18 cellular contexts compared by ENCODE assay signal in genomic region chr14:23137221-23138172, GRCh38. TPM values are rescaled to one million over a fixed set of nuclear protein-coding genes. Genes with fewer than 3 reads are reported as not detected.
DNase-seq lines count a peak whose midpoint lies in the region; ATAC-seq, FAIRE-seq and TF ChIP-seq lines count a peak whose summit lies in the region.
"Had no signal": no experiment of that assay in that cellular context is flagged by ENCODE, and none has a peak within 500 bp of the region (broad histone marks: within the 10 kb centered on the region; RNA-seq: fewer than 3 reads in every experiment).

No MANE protein-coding gene starts in this region.

- no peaks in the 10 kb centered on the region for H4K20me1 ChIP-seq in HepG2 (ENCODE audit: insufficient read depth, low read length)

- no peak overlapping the region for H3K27ac Mint-ChIP-seq in CD14-positive monocyte

- H2AFZ ChIP-seq in HepG2 (ENCODE audit: low read length): no peak overlapping the region

- POLR2A ChIA-PET in HepG2 (lab: Yijun Ruan, JAX): no interaction called here

- peaks cover 0 to 1% (median 1%) of the 10 kb centered on the region in 3 donors for H3K27me3 Mint-ChIP-seq in CD14-positive monocyte (ENCODE audit: low read depth in 3 of 3)

- TF ChIP-seq RAD21 in HepG2 (CRISPR knock-in tag; IDR thresholded peaks at IDR 0.05): no peak

- H3K4me1 Mint-ChIP-seq in CD14-positive monocyte: no peaks in the 10 kb centered on the region

- in situ Hi-C loops in HepG2 (cut with HindIII; ENCODE audit: extremely low pct_ligation_motif_present, low pct_unique_long_range_greater_than_20kb): no loop called here

- H3K36me3 ChIP-seq in HepG2 (replicated peaks in 1 of 2; ENCODE audit: control insufficient read depth in 1 of 2, insufficient read depth in 2 of 2, low read length in 2 of 2) (no peaks in the 10 kb centered on the region), right lobe of liver (no peaks in the 10 kb centered on the region), left lung (peaks cover 0 to 22% of the 10 kb centered on the region in 2 donors), uterus (no peaks in the 10 kb centered on the region)
- H3K36me3 ChIP-seq: HAP-1 had no signal

- H3K4me1 ChIP-seq in HepG2 (ENCODE audit: insufficient read depth, low read length) (peaks cover 17% of the 10 kb centered on the region), right lobe of liver (no peaks in the 10 kb centered on the region), left lung (peaks cover 0 to 8% of the 10 kb centered on the region in 2 donors), uterus (peaks cover 3 to 5% of the 10 kb centered on the region in 2 donors)

- intact Hi-C loops in HepG2 (cut with micrococcal nuclease; ENCODE audit: unreplicated experiment): no loop called here
- intact Hi-C loops in right lobe of liver (cut with DNase I): no loop called here
- intact Hi-C loops in left lung (cut with DNase I): no loop called here
- intact Hi-C loops in uterus (cut with DNase I; ENCODE audit: low total_unique reads): no loop called here
- intact Hi-C loops in CD14-positive monocyte (cut with micrococcal nuclease): no loop called here

- no peak for DNase-seq in HepG2 (ENCODE audit: low spot score)
- DNase-seq in right lobe of liver: no peak
- peak; percentile 52 for DNase-seq in cerebellar cortex (ENCODE audit: low spot score)
- no peak for DNase-seq in left lung
- no peak for DNase-seq in uterus
- DNase-seq in CD14-positive monocyte (ENCODE audit: low spot score): no peak
- no peak for DNase-seq in SHP77 treated with DMSO at 0.1 percent for 48 hours (lab: John Stamatoyannopoulos, UW)
- DNase-seq: ACHN; activated naive CD4-positive, alpha-beta T cell treated with anti-CD3 and anti-CD28 coated beads, Interleukin-2, amount 50 U/mL, for 16 hours; erythroblast; Karpas-422; mesendoderm; OCI-M1 had no signal

- H3K79me2 ChIP-seq in HepG2 (ENCODE audit: insufficient read depth, low read length): no peaks in the 10 kb centered on the region

- no TSS peak for BruUV-seq in HepG2 (replicated peaks; lab: Mats Ljungman, UMichigan)

- H3K27me3 ChIP-seq in HepG2 (ENCODE audit: control insufficient read depth in 1 of 2, insufficient read depth in 2 of 2, low read length in 2 of 2) (peaks cover 11 to 56% of the 10 kb centered on the region in 2 experiments), right lobe of liver (no peaks in the 10 kb centered on the region), left lung (no peaks in the 10 kb centered on the region), uterus (no peaks in the 10 kb centered on the region)

- H3K4me3 ChIP-seq in HepG2 (replicated peaks in 1 of 3; ENCODE audit: insufficient read depth in 1 of 3, low read depth in 2 of 3, low read length in 3 of 3) (no peak overlapping the region; a peak in 1 of 6 replicates), right lobe of liver (no peak overlapping the region), left lung (no peak overlapping the region), uterus (no peak overlapping the region)
- H3K4me3 ChIP-seq: HAP-1 had no signal

- no peak overlapping the region for H3K9ac ChIP-seq in HepG2 (ENCODE audit: insufficient read depth, low read depth, low read length)

- no peak for FAIRE-seq in HepG2 (lab: Jason Lieb, UNC)

- H3K4me3 Mint-ChIP-seq in CD14-positive monocyte: no peak overlapping the region

- TF ChIP-seq EP300 in HepG2 (IDR thresholded peaks at IDR 0.05; ENCODE audit: low read depth in 2 of 2, low read length in 2 of 2): no peak
- no peak for TF ChIP-seq EP300 in HepG2 (CRISPR knock-in tag; IDR thresholded peaks at IDR 0.05; ENCODE audit: borderline replicate concordance)

- H3K36me3 Mint-ChIP-seq in CD14-positive monocyte: no peaks in the 10 kb centered on the region

- ATAC-seq in HepG2 (peak; percentile 45), right lobe of liver (no peak), left lung (peak; percentile 55), GM21723 (IDR thresholded peaks at IDR 0.05; ENCODE audit: unreplicated experiment) (no peak)

- H3K9me3 ChIP-seq in HepG2 (ENCODE audit: low read length) (no peaks in the 10 kb centered on the region), right lobe of liver (no peaks in the 10 kb centered on the region), left lung (no peaks in the 10 kb centered on the region), uterus (no peaks in the 10 kb centered on the region)
- H3K9me3 ChIP-seq: HAP-1 had no signal

- H3K4me2 ChIP-seq in HepG2 (ENCODE audit: low read depth, low read length): peak overlapping the region; percentile 29

- H3K9me3 Mint-ChIP-seq in CD14-positive monocyte: peaks cover 0 to 2% (median 0%) of the 10 kb centered on the region in 7 donors

- TF ChIP-seq CTCF in HepG2 (CRISPR knock-in tag; IDR thresholded peaks at IDR 0.05): no peak
- TF ChIP-seq CTCF in right lobe of liver (IDR thresholded peaks at IDR 0.05): no peak
- no peak for TF ChIP-seq CTCF in left lung (IDR thresholded peaks at IDR 0.05)
- no peak for TF ChIP-seq CTCF in uterus (IDR thresholded peaks at IDR 0.05)
- TF ChIP-seq CTCF in CD14-positive monocyte (IDR thresholded peaks at IDR 0.05): no peak

- H3K27ac ChIP-seq in HepG2 (ENCODE audit: extremely low read length, insufficient read depth, low read length) (no peak overlapping the region), right lobe of liver (no peak overlapping the region), left lung (no peak overlapping the region), uterus (peak overlapping the region; percentile 58 to 96)
- H3K27ac ChIP-seq: HL-60 had no signal

- TF ChIP-seq POLR2A in HepG2 (IDR thresholded peaks at IDR 0.05; ENCODE audit: insufficient read depth in 1 of 2, low read depth in 2 of 2, low read length in 2 of 2) (no peak), right lobe of liver (IDR thresholded peaks at IDR 0.05) (no peak), uterus (IDR thresholded peaks at IDR 0.05) (no peak)

- CTCF ChIA-PET in HepG2 (lab: Yijun Ruan, JAX; ENCODE audit: low intra/inter-chr PET ratio, low total read pairs): interaction anchor here (1.1 kb wide), 1 partner anchor 17 kb away, joined by 5 read pairs; no protein-coding TSS in a partner anchor

- WGBS in HepG2 (ENCODE audit: low lambda C conversion rate): 27% methylated on average over 15 of the region's 15 CpGs
- 63% methylated on average over 3 of the region's 15 CpGs for WGBS in right lobe of liver (ENCODE audit: insufficient coverage, low coverage, low lambda C conversion rate, missing lambda C conversion rate)

RNA-seq across cellular contexts. Expression of gene CEBPE, which starts 18.4 kb away (rescaled TPM):
- 0.11 TPM in 1 of 2 replicates, not detected in the other for total RNA-seq in HepG2 (2016; rRNA removed; fragmentation: Illumina TruSeq; extraction: Trizol)
- total RNA-seq in HepG2 (2016; cell fraction: cytosol; rRNA removed; fragmentation: Illumina TruSeq; extraction: Trizol; ENCODE audit: low read depth): not detected in 2 replicates
- 0.12 TPM in 1 of 2 replicates, not detected in the other for total RNA-seq in HepG2 (2016; cell fraction: insoluble cytoplasmic fraction; rRNA removed; fragmentation: Illumina TruSeq; extraction: Trizol)
- total RNA-seq in HepG2 (2016; cell fraction: membrane; rRNA removed; fragmentation: Illumina TruSeq; extraction: Trizol): 0.17 TPM in 1 of 2 replicates, not detected in the other
- total RNA-seq in HepG2 (2016; cell fraction: nucleus; rRNA removed; fragmentation: Illumina TruSeq; extraction: Trizol): not detected in 2 replicates
- polyA plus RNA-seq in HepG2 (2011; rRNA removed): 0.09 and 0.10 TPM in 2 replicates
- polyA plus RNA-seq in HepG2 (2011; cell fraction: cytosol; rRNA removed): 0.10 and 0.13 TPM in 2 replicates
- 0.10 TPM in 1 of 2 replicates, not detected in the other for polyA plus RNA-seq in HepG2 (2011; cell fraction: nucleus; rRNA removed)
- 0.09 TPM in 1 of 2 replicates, not detected in the other for polyA plus RNA-seq in HepG2 (2012)
- not detected in 2 replicates for polyA plus RNA-seq in HepG2 (2016; cell fraction: cytosol; fragmentation: Illumina TruSeq; extraction: Trizol; ENCODE audit: low read depth)
- not detected in 2 replicates for polyA plus RNA-seq in HepG2 (2016; cell fraction: insoluble cytoplasmic fraction; fragmentation: Illumina TruSeq; extraction: Trizol; ENCODE audit: low read depth)
- not detected in 2 replicates for polyA plus RNA-seq in HepG2 (2016; cell fraction: membrane; fragmentation: Illumina TruSeq; extraction: Trizol; ENCODE audit: low read depth)
- polyA plus RNA-seq in HepG2 (2016; cell fraction: nucleus; fragmentation: Illumina TruSeq; extraction: Trizol; ENCODE audit: insufficient read depth, low read depth): not detected in 2 replicates
- polyA minus RNA-seq in HepG2 (2011; rRNA and poly(A)+ RNA removed; ENCODE audit: low replicate concordance): 0.08 and 0.14 TPM in 2 replicates
- not detected in 2 replicates for polyA minus RNA-seq in HepG2 (2011; cell fraction: cytosol; rRNA and poly(A)+ RNA removed)
- not detected in 2 replicates for polyA minus RNA-seq in HepG2 (2011; cell fraction: nucleus; rRNA and poly(A)+ RNA removed)
- total RNA-seq in right lobe of liver: under 1 TPM in 2 of 6 experiments, not detected in 4; 0.13 to 0.18 TPM
- 1 to 10 TPM in 1 of 2 donors, under 1 TPM in 1; 0.26 to 1.0 TPM for total RNA-seq in left lung
- total RNA-seq in uterus: not detected
- 1 to 10 TPM in 1 of 2 donors, under 1 TPM in 1; 0.73 to 1.3 TPM for polyA plus RNA-seq in CD14-positive monocyte
- total RNA-seq: osteoblast, temporal lobe had no signal

RNA-seq across cellular contexts. Expression of gene CIROP, which starts 32.7 kb away (rescaled TPM):
- total RNA-seq in HepG2 (2016; rRNA removed; fragmentation: Illumina TruSeq; extraction: Trizol) (not detected in 2 replicates), right lobe of liver (not detected), left lung (not detected), uterus (not detected)
- not detected in 2 replicates for total RNA-seq in HepG2 (2016; cell fraction: cytosol; rRNA removed; fragmentation: Illumina TruSeq; extraction: Trizol; ENCODE audit: low read depth)
- total RNA-seq in HepG2 (2016; cell fraction: insoluble cytoplasmic fraction; rRNA removed; fragmentation: Illumina TruSeq; extraction: Trizol): not detected in 2 replicates
- not detected in 2 replicates for total RNA-seq in HepG2 (2016; cell fraction: membrane; rRNA removed; fragmentation: Illumina TruSeq; extraction: Trizol)
- total RNA-seq in HepG2 (2016; cell fraction: nucleus; rRNA removed; fragmentation: Illumina TruSeq; extraction: Trizol): not detected in 2 replicates
- polyA plus RNA-seq in HepG2 (2011; rRNA removed) (0.07 and 0.14 TPM in 2 replicates), CD14-positive monocyte (not detected)
- 0.05 and 0.14 TPM in 2 replicates for polyA plus RNA-seq in HepG2 (2011; cell fraction: cytosol; rRNA removed)
- polyA plus RNA-seq in HepG2 (2011; cell fraction: nucleus; rRNA removed): 0.18 and 0.59 TPM in 2 replicates
- polyA plus RNA-seq in HepG2 (2012): 0.05 and 0.12 TPM in 2 replicates
- polyA plus RNA-seq in HepG2 (2016; cell fraction: cytosol; fragmentation: Illumina TruSeq; extraction: Trizol; ENCODE audit: low read depth): not detected in 2 replicates
- not detected in 2 replicates for polyA plus RNA-seq in HepG2 (2016; cell fraction: insoluble cytoplasmic fraction; fragmentation: Illumina TruSeq; extraction: Trizol; ENCODE audit: low read depth)
- not detected in 2 replicates for polyA plus RNA-seq in HepG2 (2016; cell fraction: membrane; fragmentation: Illumina TruSeq; extraction: Trizol; ENCODE audit: low read depth)
- not detected in 2 replicates for polyA plus RNA-seq in HepG2 (2016; cell fraction: nucleus; fragmentation: Illumina TruSeq; extraction: Trizol; ENCODE audit: insufficient read depth, low read depth)
- 0.12 TPM in 1 of 2 replicates, not detected in the other for polyA minus RNA-seq in HepG2 (2011; rRNA and poly(A)+ RNA removed; ENCODE audit: low replicate concordance)
- not detected in 2 replicates for polyA minus RNA-seq in HepG2 (2011; cell fraction: cytosol; rRNA and poly(A)+ RNA removed)
- polyA minus RNA-seq in HepG2 (2011; cell fraction: nucleus; rRNA and poly(A)+ RNA removed): not detected in 2 replicates
- total RNA-seq: osteoblast, temporal lobe had no signal

RNA-seq across cellular contexts. Expression of gene C14orf119, which starts 42.2 kb away (rescaled TPM):
- total RNA-seq in HepG2 (2016; rRNA removed; fragmentation: Illumina TruSeq; extraction: Trizol): 206 and 299 TPM in 2 replicates
- 51.0 and 54.6 TPM in 2 replicates for total RNA-seq in HepG2 (2016; cell fraction: cytosol; rRNA removed; fragmentation: Illumina TruSeq; extraction: Trizol; ENCODE audit: low read depth)
- 204 and 326 TPM in 2 replicates for total RNA-seq in HepG2 (2016; cell fraction: insoluble cytoplasmic fraction; rRNA removed; fragmentation: Illumina TruSeq; extraction: Trizol)
- total RNA-seq in HepG2 (2016; cell fraction: membrane; rRNA removed; fragmentation: Illumina TruSeq; extraction: Trizol): 66.2 and 72.9 TPM in 2 replicates
- total RNA-seq in HepG2 (2016; cell fraction: nucleus; rRNA removed; fragmentation: Illumina TruSeq; extraction: Trizol): 67.0 and 72.0 TPM in 2 replicates
- polyA plus RNA-seq in HepG2 (2011; rRNA removed): 104 and 117 TPM in 2 replicates
- polyA plus RNA-seq in HepG2 (2011; cell fraction: cytosol; rRNA removed): 125 and 157 TPM in 2 replicates
- 52.9 and 72.4 TPM in 2 replicates for polyA plus RNA-seq in HepG2 (2011; cell fraction: nucleus; rRNA removed)
- 79.1 and 104 TPM in 2 replicates for polyA plus RNA-seq in HepG2 (2012)
- polyA plus RNA-seq in HepG2 (2016; cell fraction: cytosol; fragmentation: Illumina TruSeq; extraction: Trizol; ENCODE audit: low read depth): 39.1 and 40.5 TPM in 2 replicates
- polyA plus RNA-seq in HepG2 (2016; cell fraction: insoluble cytoplasmic fraction; fragmentation: Illumina TruSeq; extraction: Trizol; ENCODE audit: low read depth): 290 and 316 TPM in 2 replicates
- polyA plus RNA-seq in HepG2 (2016; cell fraction: membrane; fragmentation: Illumina TruSeq; extraction: Trizol; ENCODE audit: low read depth): 46.1 and 51.5 TPM in 2 replicates
- 112 and 120 TPM in 2 replicates for polyA plus RNA-seq in HepG2 (2016; cell fraction: nucleus; fragmentation: Illumina TruSeq; extraction: Trizol; ENCODE audit: insufficient read depth, low read depth)
- 101 and 161 TPM in 2 replicates for polyA minus RNA-seq in HepG2 (2011; rRNA and poly(A)+ RNA removed; ENCODE audit: low replicate concordance)
- 54.7 and 61.1 TPM in 2 replicates for polyA minus RNA-seq in HepG2 (2011; cell fraction: cytosol; rRNA and poly(A)+ RNA removed)
- 24.1 and 38.5 TPM in 2 replicates for polyA minus RNA-seq in HepG2 (2011; cell fraction: nucleus; rRNA and poly(A)+ RNA removed)
- 10 to 100 TPM; 10.7 to 22.6 (median 14.1) TPM for total RNA-seq in right lobe of liver
- 10 to 100 TPM; 52.6 to 67.6 TPM for total RNA-seq in left lung
- total RNA-seq in uterus: 10 to 100 TPM; 12.3 to 41.6 (median 26.7) TPM
- polyA plus RNA-seq in CD14-positive monocyte: 100 to 1,000 TPM; 106 to 110 TPM

RNA-seq across cellular contexts. Expression of gene ACIN1, which starts 42.6 kb away (rescaled TPM):
- total RNA-seq in HepG2 (2016; rRNA removed; fragmentation: Illumina TruSeq; extraction: Trizol) (102 and 165 TPM in 2 replicates), right lobe of liver (10 to 100 TPM; 40.5 to 66.1 (median 52.9) TPM), left lung (100 to 1,000 TPM; 137 to 159 TPM), uterus (100 to 1,000 TPM in 2 of 4 donors, 10 to 100 TPM in 2; 52.3 to 194 (median 77.1) TPM)
- 71.3 and 71.5 TPM in 2 replicates for total RNA-seq in HepG2 (2016; cell fraction: cytosol; rRNA removed; fragmentation: Illumina TruSeq; extraction: Trizol; ENCODE audit: low read depth)
- 79.7 and 163 TPM in 2 replicates for total RNA-seq in HepG2 (2016; cell fraction: insoluble cytoplasmic fraction; rRNA removed; fragmentation: Illumina TruSeq; extraction: Trizol)
- 59.8 and 62.7 TPM in 2 replicates for total RNA-seq in HepG2 (2016; cell fraction: membrane; rRNA removed; fragmentation: Illumina TruSeq; extraction: Trizol)
- total RNA-seq in HepG2 (2016; cell fraction: nucleus; rRNA removed; fragmentation: Illumina TruSeq; extraction: Trizol): 344 and 371 TPM in 2 replicates
- polyA plus RNA-seq in HepG2 (2011; rRNA removed) (183 and 222 TPM in 2 replicates), CD14-positive monocyte (1 to 10 TPM; 2.8 to 5.4 TPM)
- 64.2 and 64.8 TPM in 2 replicates for polyA plus RNA-seq in HepG2 (2011; cell fraction: cytosol; rRNA removed)
- polyA plus RNA-seq in HepG2 (2011; cell fraction: nucleus; rRNA removed): 997 and 1,030 TPM in 2 replicates
- 155 and 156 TPM in 2 replicates for polyA plus RNA-seq in HepG2 (2012)
- polyA plus RNA-seq in HepG2 (2016; cell fraction: cytosol; fragmentation: Illumina TruSeq; extraction: Trizol; ENCODE audit: low read depth): 17.6 and 21.0 TPM in 2 replicates
- 105 and 132 TPM in 2 replicates for polyA plus RNA-seq in HepG2 (2016; cell fraction: insoluble cytoplasmic fraction; fragmentation: Illumina TruSeq; extraction: Trizol; ENCODE audit: low read depth)
- 29.3 and 37.8 TPM in 2 replicates for polyA plus RNA-seq in HepG2 (2016; cell fraction: membrane; fragmentation: Illumina TruSeq; extraction: Trizol; ENCODE audit: low read depth)
- 1,263 and 1,283 TPM in 2 replicates for polyA plus RNA-seq in HepG2 (2016; cell fraction: nucleus; fragmentation: Illumina TruSeq; extraction: Trizol; ENCODE audit: insufficient read depth, low read depth)
- 122 and 152 TPM in 2 replicates for polyA minus RNA-seq in HepG2 (2011; rRNA and poly(A)+ RNA removed; ENCODE audit: low replicate concordance)
- 39.4 and 46.3 TPM in 2 replicates for polyA minus RNA-seq in HepG2 (2011; cell fraction: cytosol; rRNA and poly(A)+ RNA removed)
- polyA minus RNA-seq in HepG2 (2011; cell fraction: nucleus; rRNA and poly(A)+ RNA removed): 630 and 693 TPM in 2 replicates

RNA-seq across cellular contexts. Expression of gene SLC7A8, which starts 46.0 kb away (rescaled TPM):
- total RNA-seq in HepG2 (2016; rRNA removed; fragmentation: Illumina TruSeq; extraction: Trizol): not detected in 2 replicates
- not detected in 2 replicates for total RNA-seq in HepG2 (2016; cell fraction: cytosol; rRNA removed; fragmentation: Illumina TruSeq; extraction: Trizol; ENCODE audit: low read depth)
- total RNA-seq in HepG2 (2016; cell fraction: insoluble cytoplasmic fraction; rRNA removed; fragmentation: Illumina TruSeq; extraction: Trizol): not detected in 2 replicates
- total RNA-seq in HepG2 (2016; cell fraction: membrane; rRNA removed; fragmentation: Illumina TruSeq; extraction: Trizol): not detected in 2 replicates
- total RNA-seq in HepG2 (2016; cell fraction: nucleus; rRNA removed; fragmentation: Illumina TruSeq; extraction: Trizol): not detected in 2 replicates
- 0.03 and 0.25 TPM in 2 replicates for polyA plus RNA-seq in HepG2 (2011; rRNA removed)
- not detected in 2 replicates for polyA plus RNA-seq in HepG2 (2011; cell fraction: cytosol; rRNA removed)
- polyA plus RNA-seq in HepG2 (2011; cell fraction: nucleus; rRNA removed): 0.03 and 0.11 TPM in 2 replicates
- polyA plus RNA-seq in HepG2 (2012): not detected in 2 replicates
- not detected in 2 replicates for polyA plus RNA-seq in HepG2 (2016; cell fraction: cytosol; fragmentation: Illumina TruSeq; extraction: Trizol; ENCODE audit: low read depth)
- polyA plus RNA-seq in HepG2 (2016; cell fraction: insoluble cytoplasmic fraction; fragmentation: Illumina TruSeq; extraction: Trizol; ENCODE audit: low read depth): not detected in 2 replicates
- polyA plus RNA-seq in HepG2 (2016; cell fraction: membrane; fragmentation: Illumina TruSeq; extraction: Trizol; ENCODE audit: low read depth): not detected in 2 replicates
- not detected in 2 replicates for polyA plus RNA-seq in HepG2 (2016; cell fraction: nucleus; fragmentation: Illumina TruSeq; extraction: Trizol; ENCODE audit: insufficient read depth, low read depth)
- 1.4 TPM in 1 of 2 replicates, not detected in the other for polyA minus RNA-seq in HepG2 (2011; rRNA and poly(A)+ RNA removed; ENCODE audit: low replicate concordance)
- polyA minus RNA-seq in HepG2 (2011; cell fraction: cytosol; rRNA and poly(A)+ RNA removed): not detected in 2 replicates
- polyA minus RNA-seq in HepG2 (2011; cell fraction: nucleus; rRNA and poly(A)+ RNA removed): not detected in 2 replicates
- 10 to 100 TPM in 1 of 6 experiments, 1 to 10 TPM in 5; 3.2 to 10.1 (median 4.4) TPM for total RNA-seq in right lobe of liver
- 10 to 100 TPM; 38.5 to 42.2 TPM for total RNA-seq in left lung
- total RNA-seq in uterus: 100 to 1,000 TPM in 1 of 4 donors, 10 to 100 TPM in 3; 15.9 to 152 (median 49.3) TPM
- under 1 TPM; 0.25 to 0.53 TPM for polyA plus RNA-seq in CD14-positive monocyte

Comparison
In these comparisons a context has a peak if more than half of its experiments do, and no peak if none do; other contexts are left out.
1. ATAC-seq: peak in HepG2 (single experiment) and left lung (single experiment); none in right lobe of liver (0 of 4) and GM21723 (single experiment).
2. H3K27ac ChIP-seq: peak in uterus (2 of 2); none in HepG2 (single experiment), right lobe of liver (0 of 3) and left lung (0 of 2).